In genomic region chr4:41550308-41550707, GRCh38 we compare ENCODE assay signal across 20 cellular contexts. TPM values are rescaled to one million over a fixed set of nuclear protein-coding genes. Genes with fewer than 3 reads are reported as not detected.
DNase-seq lines count a peak whose midpoint lies in the region; ATAC-seq, FAIRE-seq and TF ChIP-seq lines count a peak whose summit lies in the region.
"Had no signal": no experiment of that assay in that cellular context is flagged by ENCODE, and none has a peak within 500 bp of the region (broad histone marks: within the 10 kb centered on the region; RNA-seq: fewer than 3 reads in every experiment).

No MANE protein-coding gene starts in this region.

- H3K4me3 ChIP-seq in heart right ventricle (no peak overlapping the region), pancreas (no peak overlapping the region), WERI-Rb-1 (ENCODE audit: low read depth, low read length) (no peak overlapping the region)
- H3K4me3 ChIP-seq: Peyer's patch had no signal

- TF ChIP-seq CTCF in heart right ventricle (IDR thresholded peaks at IDR 0.05) (no peak), pancreas (IDR thresholded peaks at IDR 0.05) (no peak), WERI-Rb-1 (IDR thresholded peaks at IDR 0.05; ENCODE audit: low read depth, low read length) (no peak)

- no peak for FAIRE-seq in pancreas (lab: Jason Lieb, UNC)
- FAIRE-seq: kidney had no signal

- H3K27me3 ChIP-seq in heart right ventricle (no peaks in the 10 kb centered on the region), pancreas (no peaks in the 10 kb centered on the region), WERI-Rb-1 (ENCODE audit: insufficient read depth, low read depth, severe bottlenecking) (no peaks in the 10 kb centered on the region)
- H3K27me3 ChIP-seq: Peyer's patch had no signal

- H3K4me1 ChIP-seq in heart right ventricle (peaks cover 2 to 73% (median 52%) of the 10 kb centered on the region in 9 donors), pancreas (peaks cover 0 to 13% (median 4%) of the 10 kb centered on the region in 3 donors)
- H3K4me1 ChIP-seq: Peyer's patch had no signal

- peak; percentile 24 for DNase-seq in NCI-H748 (lab: John Stamatoyannopoulos, UW; ENCODE audit: unreplicated experiment)
- DNase-seq in NCI-H748 treated with DMSO at 0.1 percent for 48 hours (lab: John Stamatoyannopoulos, UW) = no peak
- peak; percentile 78 for DNase-seq in NCI-H2029 (lab: John Stamatoyannopoulos, UW)
- DNase-seq in heart right ventricle = no peak
- peak in 2 of 6 donors; percentile 13 to 21 for DNase-seq in pancreas
- DNase-seq in WERI-Rb-1 = no peak
- DNase-seq in NCI-H1105 (lab: John Stamatoyannopoulos, UW) = no peak
- DNase-seq in ureter (ENCODE audit: low spot score) = no peak
- DNase-seq: activated CD4-positive, alpha-beta T cell treated with anti-CD3 and anti-CD28 coated beads for 48 hours; activated effector memory CD4-positive, alpha-beta T cell treated with Interleukin-2 at 50 U/mL for 16 hours; amygdala; cerebellar nuclear complex; effector memory CD8-positive, alpha-beta T cell; hippocampal formation; kidney; NCI-H187 treated with DMSO at 0.1 percent for 48 hours; NCI-H69; Peyer's patch; trophoblast cell had no signal

- no peaks in the 10 kb centered on the region for H3K9me3 ChIP-seq in heart right ventricle
- H3K9me3 ChIP-seq in pancreas = no peaks in the 10 kb centered on the region
- no peaks in the 10 kb centered on the region for H3K9me3 ChIP-seq in WERI-Rb-1 (ENCODE audit: severe bottlenecking)
- H3K9me3 ChIP-seq: Peyer's patch had no signal

- intact Hi-C loops in heart right ventricle (cut with DNase I) = loop anchor here in 1 of 10 donors (2.0 kb wide), 1 partner anchor 14 kb away; no protein-coding TSS in a partner anchor
- intact Hi-C loops in pancreas (cut with DNase I) = no loop called here

- peak in 4 of 8 donors; percentile 34 to 87 (median 56) for ATAC-seq in heart right ventricle
- ATAC-seq in pancreas = peak; percentile 68 to 89 (median 79)
- ATAC-seq: effector memory CD8-positive, alpha-beta T cell; sciatic nerve had no signal

- H3K27ac ChIP-seq in heart right ventricle = peak overlapping the region in 7 of 10 donors; percentile 1 to 28 (median 6)
- H3K27ac ChIP-seq in pancreas = no peak overlapping the region
- H3K27ac ChIP-seq in WERI-Rb-1 = no peak overlapping the region
- H3K27ac ChIP-seq: Peyer's patch had no signal

- H3K36me3 ChIP-seq in heart right ventricle = no peaks in the 10 kb centered on the region
- H3K36me3 ChIP-seq in pancreas = no peaks in the 10 kb centered on the region
- no peaks in the 10 kb centered on the region for H3K36me3 ChIP-seq in WERI-Rb-1
- H3K36me3 ChIP-seq: Peyer's patch had no signal

RNA-seq across cellular contexts. Expression of gene LIMCH1, which starts 12.4 kb away (rescaled TPM):
- total RNA-seq in heart right ventricle (100 to 1,000 TPM; 242 to 410 (median 304) TPM), pancreas (10 to 100 TPM in 3 of 6 donors, 1 to 10 TPM in 3; 8.8 to 20.7 (median 11.8) TPM), ureter (95.9 TPM)
- polyA plus RNA-seq in heart right ventricle (10 to 100 TPM; 28.4 to 56.2 TPM), pancreas (10 to 100 TPM in 1 of 2 donors, 1 to 10 TPM in 1; 5.5 to 12.0 TPM)

Comparison
In these comparisons a context has a peak if more than half of its experiments do, and no peak if none do; other contexts are left out.
1. DNase-seq: peak in NCI-H748 (single experiment) and NCI-H2029 (single experiment); none in NCI-H748 treated with DMSO at 0.1 percent for 48 hours (single experiment), heart right ventricle (0 of 2), WERI-Rb-1 (single experiment), NCI-H1105 (single experiment) and ureter (single experiment).
2. H3K27ac ChIP-seq: peak in heart right ventricle (7 of 10); none in pancreas (0 of 4) and WERI-Rb-1 (single experiment).